Comparison of ENCODE assay signal across 8 cellular contexts in genomic region chr14:88563845-88564244, GRCh38. TPM values are rescaled to one million over a fixed set of nuclear protein-coding genes. Genes with fewer than 3 reads are reported as not detected.
DNase-seq lines count a peak whose midpoint lies in the region; ATAC-seq, FAIRE-seq and TF ChIP-seq lines count a peak whose summit lies in the region.

No MANE protein-coding gene starts in this region.

- H3K36me3 ChIP-seq in HUES6 (ENCODE audit: control insufficient read depth, insufficient read depth, low read length), result peaks cover 20% of the 10 kb centered on the region
- H3K36me3 ChIP-seq in bronchial epithelial cell (ENCODE audit: control insufficient read depth, insufficient read depth, low read length), result peaks cover 1% of the 10 kb centered on the region
- peaks cover 14% of the 10 kb centered on the region for H3K36me3 ChIP-seq in muscle layer of colon (ENCODE audit: insufficient read depth, low read length)

- TF ChIP-seq EP300 in A549 (IDR thresholded peaks at IDR 0.05), result no peak

- no peak for TF ChIP-seq POLR2A in A549 (IDR thresholded peaks at IDR 0.05; ENCODE audit: low read length)

- H3K27ac ChIP-seq in A549 (peak overlapping the region; percentile 94 to 95), HUES6 (ENCODE audit: low read depth, low read length) (no peak overlapping the region), muscle layer of colon (ENCODE audit: low read depth, low read length) (peak overlapping the region; percentile 89)

- no peak for TF ChIP-seq CTCF in A549 (IDR thresholded peaks at IDR 0.05)
- TF ChIP-seq CTCF in bronchial epithelial cell (IDR thresholded peaks at IDR 0.05; ENCODE audit: insufficient read depth, low read length, severe bottlenecking), result no peak

- no peaks in the 10 kb centered on the region for H3K27me3 ChIP-seq in HUES6 (ENCODE audit: control insufficient read depth, insufficient read depth, low read length)
- no peaks in the 10 kb centered on the region for H3K27me3 ChIP-seq in bronchial epithelial cell (ENCODE audit: control insufficient read depth, insufficient read depth, low read length)
- H3K27me3 ChIP-seq in muscle layer of colon (ENCODE audit: control insufficient read depth in 1 of 2, insufficient read depth in 2 of 2, low read length in 2 of 2), result no peaks in the 10 kb centered on the region

- CTCF ChIA-PET in A549 (lab: Yijun Ruan, JAX) (no interaction called here), HEK293T (lab: Yijun Ruan, JAX) (no interaction called here)

- H3K9me3 ChIP-seq in A549 (no peaks in the 10 kb centered on the region), HUES6 (ENCODE audit: control insufficient read depth, insufficient read depth, low read depth, low read length) (no peaks in the 10 kb centered on the region), muscle layer of colon (ENCODE audit: low read length) (no peaks in the 10 kb centered on the region)

- ATAC-seq in A549, result no peak
- no peak for ATAC-seq in GM19452 (IDR thresholded peaks at IDR 0.05; ENCODE audit: unreplicated experiment)

- FAIRE-seq in A549 (lab: Jason Lieb, UNC) (no peak), bronchial epithelial cell (lab: Jason Lieb, UNC) (no peak)

- H3K4me3 ChIP-seq in A549, result peak overlapping the region; percentile 87
- H3K4me3 ChIP-seq in HUES6 (ENCODE audit: low read depth, low read length), result peak overlapping the region; percentile 98
- peak overlapping the region; percentile 98 for H3K4me3 ChIP-seq in bronchial epithelial cell (ENCODE audit: low read depth, low read length)
- peak overlapping the region; percentile 51 to 95 for H3K4me3 ChIP-seq in muscle layer of colon (ENCODE audit: low read depth in 1 of 2, low read length in 2 of 2)

- peak overlapping the region; percentile 81 for H3K4me2 ChIP-seq in A549

- H3K9ac ChIP-seq in HUES6 (ENCODE audit: low read length) (peak overlapping the region; percentile 99), muscle layer of colon (ENCODE audit: low read length) (peak overlapping the region; percentile 20)

- 11% methylated on average over 7 of the region's 7 CpGs for WGBS in A549 (ENCODE audit: missing lambda C conversion rate)

- no peak for TF ChIP-seq RAD21 in A549 (conservative IDR thresholded peaks at IDR 0.05 in 1 of 2, IDR thresholded peaks at IDR 0.05 in 1 of 2)

- no peak for DNase-seq in A549 (ENCODE audit: low read depth in 1 of 2, low spot score in 1 of 2)
- DNase-seq in bronchial epithelial cell (ENCODE audit: low read depth), result no peak
- no peak for DNase-seq in central memory CD4-positive, alpha-beta T cell
- no peak for DNase-seq in HEK293T (ENCODE audit: extremely low spot score)
- no peak for DNase-seq in activated CD4-positive, CD25-positive, alpha-beta regulatory T cell (lab: John Stamatoyannopoulos, UW)

- peaks cover 20% of the 10 kb centered on the region for H3K4me1 ChIP-seq in A549
- H3K4me1 ChIP-seq in HUES6 (ENCODE audit: control insufficient read depth, insufficient read depth, low read length), result peaks cover 13% of the 10 kb centered on the region; the same call in 1 of the 2 replicates
- H3K4me1 ChIP-seq in muscle layer of colon (ENCODE audit: insufficient read depth, low read length), result peaks cover 17% of the 10 kb centered on the region

- POLR2A ChIA-PET in A549 (lab: Yijun Ruan, JAX) (no interaction called here), HEK293T (lab: Yijun Ruan, JAX) (interaction anchor here (1.6 kb wide), 1 partner anchor 69 kb away, joined by 3 read pairs; no protein-coding TSS in a partner anchor)

TF ChIP-seq in A549, 52 proteins besides CTCF, POLR2A, EP300 and RAD21:
- TF ChIP-seq ZNF302 (CRISPR knock-in tag; IDR thresholded peaks at IDR 0.05), result no peak
- TF ChIP-seq HEYL (CRISPR knock-in tag; IDR thresholded peaks at IDR 0.05), result no peak
- TF ChIP-seq EHMT2 (IDR thresholded peaks at IDR 0.05; ENCODE audit: low read depth), result no peak
- no peak for TF ChIP-seq HDAC2 (IDR thresholded peaks at IDR 0.05)
- no peak for TF ChIP-seq RFX5 (IDR thresholded peaks at IDR 0.05)
- no peak for TF ChIP-seq JUN (IDR thresholded peaks at IDR 0.05)
- no peak for TF ChIP-seq CBX8 (IDR thresholded peaks at IDR 0.05)
- no peak for TF ChIP-seq CEBPB (IDR thresholded peaks at IDR 0.05)
- no peak for TF ChIP-seq USF2 (IDR thresholded peaks at IDR 0.05)
- no peak for TF ChIP-seq HES2 (IDR thresholded peaks at IDR 0.05)
- TF ChIP-seq SMC3 (IDR thresholded peaks at IDR 0.05), result no peak
- TF ChIP-seq GATA3 (IDR thresholded peaks at IDR 0.05; ENCODE audit: borderline replicate concordance), result no peak
TF ChIP-seq in A549: peak in this region for 0.

TF ChIP-seq in HEK293T, 16 proteins besides CTCF, POLR2A, EP300 and RAD21:
- no peak for TF ChIP-seq CTBP1 (IDR thresholded peaks at IDR 0.05; ENCODE audit: borderline replicate concordance)
- TF ChIP-seq FOXK2 (IDR thresholded peaks at IDR 0.05), result no peak
- TF ChIP-seq ARNT (IDR thresholded peaks at IDR 0.05), result no peak
- no peak for TF ChIP-seq BHLHE40 (IDR thresholded peaks at IDR 0.05; ENCODE audit: borderline replicate concordance)
- no peak for TF ChIP-seq FOXM1 (IDR thresholded peaks at IDR 0.05; ENCODE audit: borderline replicate concordance)
- TF ChIP-seq ZNF384 (IDR thresholded peaks at IDR 0.05), result no peak
- no peak for TF ChIP-seq SP1 (IDR thresholded peaks at IDR 0.05)
- no peak for TF ChIP-seq L3MBTL2 (conservative IDR thresholded peaks at IDR 0.05)
- no peak for TF ChIP-seq SUZ12 (IDR thresholded peaks at IDR 0.05)
- no peak for TF ChIP-seq PKNOX1 (IDR thresholded peaks at IDR 0.05)
- TF ChIP-seq LEF1 (IDR thresholded peaks at IDR 0.05; ENCODE audit: borderline replicate concordance), result no peak
- TF ChIP-seq NFRKB (IDR thresholded peaks at IDR 0.05), result no peak

RNA-seq across cellular contexts. Expression of gene ZC3H14, which starts 1.0 kb away (rescaled TPM):
- polyA plus RNA-seq in A549 (2011; rRNA removed), result 141 and 194 TPM in 2 replicates
- 66.2 and 70.1 TPM in 2 replicates for polyA plus RNA-seq in A549 (2012; cell fraction: cytosol; rRNA removed)
- 46.8 and 61.2 TPM in 2 replicates for polyA plus RNA-seq in A549 (2012; cell fraction: nucleus; rRNA removed)
- 64.5 to 73.3 TPM (median 68.1 TPM) in 3 replicates for polyA plus RNA-seq in A549 (2017; fragmentation: RNase III; extraction: RNeasy Plus Mini Kit Qiagen cat#74134 plus additional on column Dnase treatment)
- polyA minus RNA-seq in A549 (2011; rRNA and poly(A)+ RNA removed), result 160 and 171 TPM in 2 replicates
- 41.9 and 42.1 TPM in 2 replicates for total RNA-seq in bronchial epithelial cell

RNA-seq across cellular contexts. Expression of gene PTPN21, which starts 9.0 kb away (rescaled TPM):
- polyA plus RNA-seq in A549 (2011; rRNA removed) (8.3 and 9.8 TPM in 2 replicates), A549 (2017; fragmentation: RNase III; extraction: RNeasy Plus Mini Kit Qiagen cat#74134 plus additional on column Dnase treatment) (6.0 to 7.2 TPM (median 6.5 TPM) in 3 replicates)
- 2.6 and 3.5 TPM in 2 replicates for polyA plus RNA-seq in A549 (2012; cell fraction: cytosol; rRNA removed)
- 7.3 TPM in 2 replicates for polyA plus RNA-seq in A549 (2012; cell fraction: nucleus; rRNA removed)
- 10.3 and 12.7 TPM in 2 replicates for polyA minus RNA-seq in A549 (2011; rRNA and poly(A)+ RNA removed)
- 6.1 and 7.6 TPM in 2 replicates for total RNA-seq in bronchial epithelial cell
